In the genomic region with DNA sequence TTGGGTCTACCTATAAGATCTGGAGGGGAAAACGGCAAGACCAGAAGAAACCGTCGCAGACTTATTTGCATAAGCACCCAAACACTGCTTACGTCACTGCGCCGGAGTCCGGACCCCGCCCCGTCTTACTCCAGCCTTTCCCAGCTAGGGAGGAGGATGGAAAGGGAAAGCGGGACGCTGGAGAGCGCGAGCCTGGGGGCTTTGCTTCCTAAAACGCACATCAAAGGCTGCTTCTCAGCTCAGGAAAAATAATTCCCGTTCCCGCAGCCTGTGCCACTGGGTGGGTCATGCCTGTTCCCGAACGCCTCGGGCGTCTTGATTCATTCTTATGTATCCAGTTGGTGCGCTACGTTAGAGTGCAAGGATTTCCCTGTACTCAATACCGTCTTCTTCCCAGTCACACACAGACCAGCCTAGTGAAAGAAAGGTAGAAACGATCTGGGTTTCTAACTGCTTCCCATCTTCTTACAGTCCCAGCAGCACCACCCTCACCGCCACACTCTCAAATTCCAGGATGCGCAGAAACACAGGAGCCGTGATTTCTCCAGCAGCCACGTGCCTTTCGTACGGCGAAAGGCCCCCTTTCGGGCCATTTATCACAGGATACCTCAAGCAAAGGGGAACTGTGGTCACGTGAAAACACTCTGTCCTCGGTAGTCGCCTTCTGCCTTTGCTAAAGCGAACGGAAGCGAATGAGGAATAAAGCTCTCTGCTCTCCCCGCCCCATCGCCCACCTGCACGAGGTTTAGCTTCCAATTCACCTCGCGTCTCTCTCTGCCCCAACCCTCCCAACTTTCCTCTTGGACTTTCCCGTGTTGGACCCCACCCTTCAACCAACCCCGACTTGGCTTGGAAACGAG, we compare ENCODE assay signal across 8 cellular contexts. TPM values are rescaled to one million over a fixed set of nuclear protein-coding genes. Genes with fewer than 3 reads are reported as not detected.
DNase-seq lines count a peak whose midpoint lies in the region; TF ChIP-seq lines count a peak whose summit lies in the region.

No MANE protein-coding gene starts in this region.

- intact Hi-C loops in cardiac septum (cut with DNase I) (no loop called here), ovary (cut with DNase I) (no loop called here)

- H3K27ac Mint-ChIP-seq in activated T-cell treated with anti-CD3 and anti-CD28 coated beads, Interleukin-2, amount 50 U/mL, for 24 hours, result no peak overlapping the region

- WGBS in ovary, 3 donors, result 1% methylated on average over 46 of the region's 46 CpGs

- H3K27me3 ChIP-seq in adipocyte (replicated peaks; ENCODE audit: control insufficient read depth, insufficient read depth, low read length), result no peaks in the 10 kb centered on the region
- no peaks in the 10 kb centered on the region for H3K27me3 ChIP-seq in ovary

- no peaks in the 10 kb centered on the region for H3K9me3 Mint-ChIP-seq in activated T-cell treated with anti-CD3 and anti-CD28 coated beads, Interleukin-2, amount 50 U/mL, for 24 hours

- H3K36me3 Mint-ChIP-seq in activated T-cell treated with anti-CD3 and anti-CD28 coated beads, Interleukin-2, amount 50 U/mL, for 24 hours (ENCODE audit: low read depth), result no peaks in the 10 kb centered on the region

- peak overlapping the region; percentile 86 for H3K9ac ChIP-seq in adipocyte (ENCODE audit: low read length)

- H3K4me1 ChIP-seq in adipocyte (ENCODE audit: control insufficient read depth, insufficient read depth, low read length) (peaks cover 14% of the 10 kb centered on the region), ovary (ENCODE audit: insufficient read depth) (peaks cover 10% of the 10 kb centered on the region)

- no peak overlapping the region for H3K27ac ChIP-seq in ovary

- H3K4me3 ChIP-seq in adipocyte (ENCODE audit: low read length) (peak overlapping the region; percentile 90), ovary (peak overlapping the region; percentile 33)

- H3K36me3 ChIP-seq in adipocyte (ENCODE audit: control insufficient read depth, insufficient read depth, low read length, severe bottlenecking) (no peaks in the 10 kb centered on the region), ovary (no peaks in the 10 kb centered on the region)

- DNase-seq in activated T-cell treated with anti-CD3 and anti-CD28 coated beads, Interleukin-2, amount 50 U/mL, for 24 hours, result no peak
- no peak for DNase-seq in activated T-cell treated with anti-CD3 and anti-CD28 coated beads for 4 hours
- peak; percentile 40 for DNase-seq in NCI-H226
- DNase-seq in adipocyte (ENCODE audit: low read depth), result peak; percentile 90
- DNase-seq in cardiac septum (ENCODE audit: low spot score), result peak; percentile 66
- DNase-seq in ovary, result peak in 3 of 5 donors; percentile 11 to 42 (median 19)
- DNase-seq in NOMO-1 (lab: John Stamatoyannopoulos, UW; ENCODE audit: unreplicated experiment in 2 of 2), result no peak
- DNase-seq in NOMO-1 treated with DMSO at 0.1 percent for 48 hours (lab: John Stamatoyannopoulos, UW; ENCODE audit: unreplicated experiment), result no peak

- H3K9me3 ChIP-seq in adipocyte (ENCODE audit: control insufficient read depth, low read length), result no peaks in the 10 kb centered on the region
- H3K9me3 ChIP-seq in ovary, result no peaks in the 10 kb centered on the region

- TF ChIP-seq EP300 in ovary (IDR thresholded peaks at IDR 0.05), result no peak

- TF ChIP-seq POLR2A in ovary (IDR thresholded peaks at IDR 0.05), result no peak

- no peak for TF ChIP-seq CTCF in ovary (IDR thresholded peaks at IDR 0.05)

- H3K4me3 Mint-ChIP-seq in activated T-cell treated with anti-CD3 and anti-CD28 coated beads, Interleukin-2, amount 50 U/mL, for 24 hours, result peak overlapping the region; percentile 67

- H3K4me1 Mint-ChIP-seq in activated T-cell treated with anti-CD3 and anti-CD28 coated beads, Interleukin-2, amount 50 U/mL, for 24 hours (ENCODE audit: low read depth), result peaks cover 17% of the 10 kb centered on the region

- H3K27me3 Mint-ChIP-seq in activated T-cell treated with anti-CD3 and anti-CD28 coated beads, Interleukin-2, amount 50 U/mL, for 24 hours, result peaks cover 44% of the 10 kb centered on the region

RNA-seq across cellular contexts. Expression of gene SLC6A15, which starts 1.0 kb away (rescaled TPM):
- total RNA-seq in cardiac septum, result not detected
- total RNA-seq in ovary, result 1 to 10 TPM in 1 of 7 donors, under 1 TPM in 6; 0.11 to 1.8 (median 0.37) TPM
- under 1 TPM; 0.02 to 0.38 TPM for polyA plus RNA-seq in ovary

Comparison
In these comparisons a context has a peak if more than half of its experiments do, and no peak if none do; other contexts are left out.
1. DNase-seq: peak in NCI-H226 (single experiment), adipocyte (single experiment), cardiac septum (single experiment) and ovary (3 of 5); none in activated T-cell treated with anti-CD3 and anti-CD28 coated beads, Interleukin-2, amount 50 U/mL, for 24 hours (single experiment), activated T-cell treated with anti-CD3 and anti-CD28 coated beads for 4 hours (single experiment), NOMO-1 (0 of 2) and NOMO-1 treated with DMSO at 0.1 percent for 48 hours (single experiment).